In genomic region chr11:23696712-23697111, GRCh38 we compare ENCODE assay signal across 2 cellular contexts.
A peak's percentile ranks its signal among the peaks of the same experiment; 100 is the strongest.
TF ChIP-seq lines count a peak whose summit lies in the region.

No MANE protein-coding gene starts in this region.

TF ChIP-seq in HepG2, 621 proteins besides CTCF, POLR2A, EP300 and RAD21:
- no peak for TF ChIP-seq EED (CRISPR knock-in tag; IDR thresholded peaks at IDR 0.05)
- peak; percentile 35; the same call in 1 of the 2 replicates for TF ChIP-seq CEBPB (IDR thresholded peaks at IDR 0.05; ENCODE audit: borderline replicate concordance, low read depth, low read length)

TF ChIP-seq in K562, 482 proteins besides CTCF, POLR2A, EP300 and RAD21:
- TF ChIP-seq CEBPB (tag; IDR thresholded peaks at IDR 0.05), result peak; percentile 41; the same call in 1 of the 2 replicates
- no peak for TF ChIP-seq KDM5B (IDR thresholded peaks at IDR 0.05; ENCODE audit: insufficient replicate concordance, low read depth, low read length)
- no peak for TF ChIP-seq CEBPG (CRISPR knock-in tag; IDR thresholded peaks at IDR 0.05)
- peak in 1 of 2 experiments; percentile 49; a peak in 1 of 4 replicates for TF ChIP-seq CEBPG (tag; conservative IDR thresholded peaks at IDR 0.05 in 1 of 2, IDR thresholded peaks at IDR 0.05 in 1 of 2)
- no peak for TF ChIP-seq CUX1 (CRISPR knock-in tag; IDR thresholded peaks at IDR 0.05)
- TF ChIP-seq JUNB (CRISPR knock-in tag; conservative IDR thresholded peaks at IDR 0.05), result no peak
